ENCODE assay signal across 8 cellular contexts in genomic region chr17:82228842-82229685, GRCh38. TPM values are rescaled to one million over a fixed set of nuclear protein-coding genes. Genes with fewer than 3 reads are reported as not detected.
DNase-seq lines count a peak whose midpoint lies in the region; ATAC-seq and TF ChIP-seq lines count a peak whose summit lies in the region.

SLC16A3 (plus strand) TSS chr17:82229042; CDS start chr17:82236009, 6,967 bp downstream.

- H3K4me1 Mint-ChIP-seq in activated CD4-positive, alpha-beta T cell treated with anti-CD3 and anti-CD28 coated beads for 36 hours: peaks cover 9% of the 10 kb centered on the region
- peaks cover 32% of the 10 kb centered on the region for H3K4me1 Mint-ChIP-seq in stimulated activated memory B cell treated with anti-CD40 and anti-IgM and Interleukin-4, amounts not matched to agents 10 μg/mL and 1 μg/mL and 100 μg/mL, for 72 hours

- H3K4me3 ChIP-seq in dorsolateral prefrontal cortex (peak within 1 kb of the TSS in 58 of 59 donors; percentile 7 to 80 (median 62)), lower leg skin (ENCODE audit: low read depth, poor library complexity, severe bottlenecking) (peak within 1 kb of the TSS; percentile 34)

- no peaks in the 10 kb centered on the region for H3K9me3 Mint-ChIP-seq in activated CD4-positive, alpha-beta T cell treated with anti-CD3 and anti-CD28 coated beads for 36 hours (ENCODE audit: low read depth)
- no peaks in the 10 kb centered on the region for H3K9me3 Mint-ChIP-seq in stimulated activated memory B cell treated with anti-CD40 and anti-IgM and Interleukin-4, amounts not matched to agents 10 μg/mL and 1 μg/mL and 100 μg/mL, for 72 hours

- peak in 1 of 2 donors; percentile 18 for TF ChIP-seq POLR2A in lower leg skin (IDR thresholded peaks at IDR 0.05)

- TF ChIP-seq CTCF in dorsolateral prefrontal cortex (IDR thresholded peaks at IDR 0.05 in 54 of 56, conservative IDR thresholded peaks at IDR 0.05 in 2 of 56; ENCODE audit: low read depth in 1 of 56, partially characterized antibody in 56 of 56): no peak
- no peak for TF ChIP-seq CTCF in lower leg skin (IDR thresholded peaks at IDR 0.05)

- peak within 1 kb of the TSS in 55 of 59 donors; percentile 15 to 90 (median 72) for H3K27ac ChIP-seq in dorsolateral prefrontal cortex

- CTCF ChIA-PET in activated CD4-positive, alpha-beta T cell treated with anti-CD3 and anti-CD28 coated beads for 36 hours (lab: Charles Lee): interaction anchor here (0.5 to 1.5 kb wide), 2 partner anchors 23 to 61 kb away, joined by 3 to 4 read pairs; no protein-coding TSS in a partner anchor

- POLR2A ChIA-PET in activated CD4-positive, alpha-beta T cell treated with anti-CD3 and anti-CD28 coated beads for 36 hours (lab: Charles Lee): interaction anchor here (1.3 to 1.7 kb wide), 2 partner anchors 9 to 13 kb away, joined by 4 read pairs; no protein-coding TSS in a partner anchor

- intact Hi-C loops in activated CD4-positive, alpha-beta T cell treated with anti-CD3 and anti-CD28 coated beads for 36 hours (cut with DNase I, micrococcal nuclease): loop anchor here in 1 of 2 experiments (1.0 to 2.0 kb wide), 5 partner anchors 17 to 192 kb away; partner anchors contain the start of genes CCDC57, DCXR and FASN
- intact Hi-C loops in dorsolateral prefrontal cortex (cut with DNase I) (no loop called here), lower leg skin (cut with DNase I; ENCODE audit: low total_unique reads) (no loop called here)

- peak; percentile 87 for DNase-seq in DMS53 (lab: John Stamatoyannopoulos, UW)
- DNase-seq in LHCN-M2 (ENCODE audit: low read depth): peak; percentile 67
- peak; percentile 81 for DNase-seq in activated CD4-positive, alpha-beta T cell treated with anti-CD3 and anti-CD28 coated beads for 36 hours
- DNase-seq in dorsolateral prefrontal cortex: peak in 2 of 10 donors; percentile 48 to 53
- peak in 1 of 2 donors; percentile 89 for DNase-seq in lower leg skin (ENCODE audit: low spot score in 2 of 2)
- no peak for DNase-seq in NCI-H187 (lab: John Stamatoyannopoulos, UW)

- peaks cover 0 to 36% (median 20%) of the 10 kb centered on the region in 45 donors for H3K27me3 ChIP-seq in dorsolateral prefrontal cortex

- peaks cover 6% of the 10 kb centered on the region for H3K36me3 Mint-ChIP-seq in activated CD4-positive, alpha-beta T cell treated with anti-CD3 and anti-CD28 coated beads for 36 hours (ENCODE audit: low read depth)
- H3K36me3 Mint-ChIP-seq in stimulated activated memory B cell treated with anti-CD40 and anti-IgM and Interleukin-4, amounts not matched to agents 10 μg/mL and 1 μg/mL and 100 μg/mL, for 72 hours: no peaks in the 10 kb centered on the region

- 11 to 40% methylated on average over 4 to 55 of the region's 104 CpGs for WGBS in lower leg skin, 2 donors

- no peaks in the 10 kb centered on the region for H3K27me3 Mint-ChIP-seq in activated CD4-positive, alpha-beta T cell treated with anti-CD3 and anti-CD28 coated beads for 36 hours
- no peaks in the 10 kb centered on the region for H3K27me3 Mint-ChIP-seq in stimulated activated memory B cell treated with anti-CD40 and anti-IgM and Interleukin-4, amounts not matched to agents 10 μg/mL and 1 μg/mL and 100 μg/mL, for 72 hours

- peak within 1 kb of the TSS; percentile 79 for H3K4me3 Mint-ChIP-seq in activated CD4-positive, alpha-beta T cell treated with anti-CD3 and anti-CD28 coated beads for 36 hours
- peak within 1 kb of the TSS; percentile 89 for H3K4me3 Mint-ChIP-seq in stimulated activated memory B cell treated with anti-CD40 and anti-IgM and Interleukin-4, amounts not matched to agents 10 μg/mL and 1 μg/mL and 100 μg/mL, for 72 hours

- H3K27ac Mint-ChIP-seq in activated CD4-positive, alpha-beta T cell treated with anti-CD3 and anti-CD28 coated beads for 36 hours: peak within 1 kb of the TSS; percentile 81
- H3K27ac Mint-ChIP-seq in stimulated activated memory B cell treated with anti-CD40 and anti-IgM and Interleukin-4, amounts not matched to agents 10 μg/mL and 1 μg/mL and 100 μg/mL, for 72 hours: peak within 1 kb of the TSS; percentile 91

- ATAC-seq in GM21447 (IDR thresholded peaks at IDR 0.05; ENCODE audit: unreplicated experiment): peak; percentile 41
- peak; percentile 47 for ATAC-seq in activated CD4-positive, alpha-beta T cell treated with anti-CD3 and anti-CD28 coated beads for 36 hours
- peak; percentile 80 for ATAC-seq in stimulated activated memory B cell treated with anti-CD40 and anti-IgM and Interleukin-4, amounts not matched to agents 10 μg/mL and 1 μg/mL and 100 μg/mL, for 72 hours

RNA-seq across cellular contexts. Expression of gene SLC16A3, which starts in this region (rescaled TPM):
- total RNA-seq in LHCN-M2 (2014; rRNA removed): 497 and 711 TPM in 2 replicates
- 445 TPM for polyA plus RNA-seq in LHCN-M2 (2012)
- total RNA-seq in activated CD4-positive, alpha-beta T cell treated with anti-CD3 and anti-CD28 coated beads for 36 hours: 100 to 1,000 TPM in 1 of 2 experiments, 10 to 100 TPM in 1; 93.2 to 157 TPM
- total RNA-seq in dorsolateral prefrontal cortex: 10 to 100 TPM in 76 of 120 experiments, 1 to 10 TPM in 44; 4.8 to 45.0 (median 12.2) TPM
- total RNA-seq in lower leg skin: 10 to 100 TPM; 10.0 to 18.5 (median 15.2) TPM

Comparison
In these comparisons a context has a peak if more than half of its experiments do, and no peak if none do; other contexts are left out.
1. DNase-seq: peak in DMS53 (single experiment), LHCN-M2 (single experiment) and activated CD4-positive, alpha-beta T cell treated with anti-CD3 and anti-CD28 coated beads for 36 hours (single experiment); none in NCI-H187 (0 of 2).
2. Peak in every context shown above with its lines, with median percentiles within 50 percentile points of each other: ATAC-seq.